25 cellular contexts compared by ENCODE assay signal in the genomic region with DNA sequence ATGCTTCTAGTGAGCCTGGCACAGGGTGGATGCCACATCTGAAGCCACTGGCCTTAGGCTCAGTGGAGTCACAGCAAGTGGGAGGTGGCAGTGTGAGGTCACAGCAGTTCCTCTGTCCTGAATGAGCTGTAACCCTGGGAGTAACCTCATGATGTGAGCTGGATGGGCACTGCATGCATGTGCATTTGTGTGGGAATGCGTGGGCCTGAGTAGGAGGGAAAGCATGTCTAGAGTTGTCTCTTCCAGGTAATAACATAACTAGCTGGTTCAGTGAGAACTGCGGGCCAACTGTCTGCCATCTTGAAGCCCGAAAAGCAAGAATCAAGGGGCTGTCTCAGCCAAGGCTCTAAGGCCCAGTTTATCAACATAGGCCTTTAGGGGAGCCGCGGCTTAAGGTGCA. TPM values are rescaled to one million over a fixed set of nuclear protein-coding genes. Genes with fewer than 3 reads are reported as not detected.
"Had no signal": no experiment of that assay in that cellular context is flagged by ENCODE, and none has a peak within 500 bp of the region (broad histone marks: within the 10 kb centered on the region; RNA-seq: fewer than 3 reads in every experiment).

No MANE protein-coding gene starts in this region.

- H3K9ac ChIP-seq: SK-N-SH had no signal

- H3K4me3 ChIP-seq: MG63 had no signal

- ATAC-seq: HepG2, Panc1, PC-3 had no signal

- FAIRE-seq: HepG2 had no signal

- H3K27me3 ChIP-seq: MG63 had no signal

- DNase-seq: IMR-90, Karpas-422, KG1, MG63, NCI-H1092, NCI-H1105 treated with DMSO at 0.1 percent for 48 hours, NCI-H1417 treated with DMSO at 0.1 percent for 48 hours, NCI-H146, NCI-H1694 treated with DMSO at 0.1 percent for 48 hours, NCI-H1930, NCI-H2081, NCI-H2107, NCI-H2227 treated with DMSO at 0.1 percent for 48 hours, NCI-H524, NCI-H526 treated with DMSO at 0.1 percent for 48 hours, NCI-H774, PC-3, SHP77, SK-N-SH, SW 1271 had no signal

- H3K9me3 ChIP-seq: MG63, SK-N-SH had no signal

- H3K27ac ChIP-seq: RWPE1 had no signal

- H3K4me2 ChIP-seq: SK-N-SH had no signal

- H3K36me3 ChIP-seq: MG63 had no signal

RNA-seq across cellular contexts. Expression of a gene that starts 27.1 kb away (rescaled TPM):
- total RNA-seq: OCI-LY7, SK-MEL-5 had no signal
